In genomic region chr12:2925322-2925995, GRCh38 we compare ENCODE assay signal across 19 cellular contexts. TPM values are rescaled to one million over a fixed set of nuclear protein-coding genes. Genes with fewer than 3 reads are reported as not detected.
DNase-seq lines count a peak whose midpoint lies in the region; ATAC-seq and TF ChIP-seq lines count a peak whose summit lies in the region.
"Had no signal": no experiment of that assay in that cellular context is flagged by ENCODE, and none has a peak within 500 bp of the region (broad histone marks: within the 10 kb centered on the region; RNA-seq: fewer than 3 reads in every experiment).

No MANE protein-coding gene starts in this region.

- H3K4me3 ChIP-seq in adipocyte (ENCODE audit: low read length) (no peak overlapping the region), mesenchymal stem cell (ENCODE audit: insufficient read depth in 1 of 2, low read depth in 1 of 2, low read length in 2 of 2) (peak overlapping the region in 1 of 2 experiments; percentile 61), smooth muscle cell (no peak overlapping the region), prostate gland (no peak overlapping the region)
- H3K4me3 ChIP-seq: BLaER1 treated with 17β-estradiol and CSF1 and Interleukin-3, amounts not matched to agents 10 nM and 100 nM; thyroid gland had no signal

- peaks cover 10% of the 10 kb centered on the region for H3K36me3 Mint-ChIP-seq in activated naive CD8-positive, alpha-beta T cell treated with anti-CD3 and anti-CD28 coated beads, Interleukin-2, amount 50 U/mL, for 24 hours (ENCODE audit: low read depth)

- no peak overlapping the region for H4K91ac ChIP-seq in mesenchymal stem cell (ENCODE audit: low read length)

- DNase-seq in EL, result peak; percentile 25
- DNase-seq in HPDE6-E6E7 (ENCODE audit: extremely low spot score), result peak; percentile 13
- DNase-seq in adipocyte (ENCODE audit: low read depth), result peak; percentile 5
- DNase-seq in mesenchymal stem cell, result no peak
- no peak for DNase-seq in NCI-H146 treated with DMSO at 0.1 percent for 48 hours (lab: John Stamatoyannopoulos, UW; ENCODE audit: unreplicated experiment)
- no peak for DNase-seq in activated naive CD8-positive, alpha-beta T cell treated with anti-CD3 and anti-CD28 coated beads, Interleukin-2, amount 50 U/mL, for 24 hours
- no peak for DNase-seq in smooth muscle cell (lab: John Stamatoyannopoulos, UW; ENCODE audit: unreplicated experiment)
- no peak for DNase-seq in prostate gland (ENCODE audit: low spot score)
- DNase-seq: activated CD4-positive, alpha-beta memory T cell treated with anti-CD3 and anti-CD28 coated beads, Interleukin-2, amount 10 ng/mL, durations not matched to agents 7 days and 5 days; activated gamma-delta T cell treated with Interleukin-2 at 50 U/mL for 16 hours; DND-41; effector CD4-positive, alpha-beta T cell; immature natural killer cell; Kasumi-1; NCI-H2081; SHP77; stimulated activated CD4-positive, alpha-beta T cell treated with anti-CD3 and anti-CD28 coated beads, Interleukin-15, amount 100 ng/mL, for 24 hours; thyroid gland had no signal

- H3K9me3 ChIP-seq in adipocyte (ENCODE audit: control insufficient read depth, low read length) (no peaks in the 10 kb centered on the region), mesenchymal stem cell (ENCODE audit: control insufficient read depth, low read length) (no peaks in the 10 kb centered on the region), smooth muscle cell (replicated peaks; ENCODE audit: low read depth) (no peaks in the 10 kb centered on the region), prostate gland (no peaks in the 10 kb centered on the region)
- H3K9me3 ChIP-seq: BLaER1 treated with 17β-estradiol and CSF1 and Interleukin-3, amounts not matched to agents 10 nM and 100 nM; thyroid gland had no signal

- H3K79me1 ChIP-seq in mesenchymal stem cell (replicated peaks; ENCODE audit: low read length, poor library complexity, severe bottlenecking), result peaks cover 23% of the 10 kb centered on the region

- no peaks in the 10 kb centered on the region for H3K4me1 ChIP-seq in adipocyte (ENCODE audit: control insufficient read depth, insufficient read depth, low read length)
- peaks cover 1% of the 10 kb centered on the region for H3K4me1 ChIP-seq in mesenchymal stem cell (ENCODE audit: control insufficient read depth, insufficient read depth, low read depth, low read length)
- no peaks in the 10 kb centered on the region for H3K4me1 ChIP-seq in smooth muscle cell (ENCODE audit: low read depth)
- H3K4me1 ChIP-seq in prostate gland (replicated peaks), result no peaks in the 10 kb centered on the region
- H3K4me1 ChIP-seq: BLaER1 treated with 17β-estradiol and CSF1 and Interleukin-3, amounts not matched to agents 10 nM and 100 nM had no signal

- H2BK5ac ChIP-seq in mesenchymal stem cell (ENCODE audit: low read depth, low read length, poor library complexity, severe bottlenecking), result no peak overlapping the region

- H3K27ac ChIP-seq in mesenchymal stem cell (ENCODE audit: low read length, poor library complexity, severe bottlenecking), result no peak overlapping the region
- no peak overlapping the region for H3K27ac ChIP-seq in smooth muscle cell (ENCODE audit: low read depth)
- no peak overlapping the region for H3K27ac ChIP-seq in prostate gland
- H3K27ac ChIP-seq: BLaER1 treated with 17β-estradiol and CSF1 and Interleukin-3, amounts not matched to agents 10 nM and 100 nM; thyroid gland had no signal

- H4K8ac ChIP-seq in mesenchymal stem cell (ENCODE audit: low read length), result no peak overlapping the region

- no peak overlapping the region for H3K27ac Mint-ChIP-seq in activated naive CD8-positive, alpha-beta T cell treated with anti-CD3 and anti-CD28 coated beads, Interleukin-2, amount 50 U/mL, for 24 hours
- H3K27ac Mint-ChIP-seq: activated CD4-positive, alpha-beta memory T cell treated with anti-CD3 and anti-CD28 coated beads, Interleukin-2, amount 10 ng/mL, durations not matched to agents 7 days and 5 days had no signal

- H2BK120ac ChIP-seq in mesenchymal stem cell (ENCODE audit: low read depth, low read length), result no peak overlapping the region

- H3K18ac ChIP-seq in mesenchymal stem cell (ENCODE audit: low read depth in 1 of 2, low read length in 2 of 2), result no peak overlapping the region

- no peak overlapping the region for H3K4me2 ChIP-seq in mesenchymal stem cell (ENCODE audit: low read length, poor library complexity, severe bottlenecking)
- no peak overlapping the region for H3K4me2 ChIP-seq in smooth muscle cell
- H3K4me2 ChIP-seq: BLaER1 treated with 17β-estradiol and CSF1 and Interleukin-3, amounts not matched to agents 10 nM and 100 nM had no signal

- H2AFZ ChIP-seq in mesenchymal stem cell (ENCODE audit: low read depth, low read length) (no peak overlapping the region), smooth muscle cell (ENCODE audit: low read depth) (no peak overlapping the region)

- H3K9ac ChIP-seq in adipocyte (ENCODE audit: low read length) (no peak overlapping the region), mesenchymal stem cell (ENCODE audit: low read length) (peak overlapping the region; percentile 61), smooth muscle cell (ENCODE audit: low read depth) (no peak overlapping the region)
- H3K9ac ChIP-seq: BLaER1 treated with 17β-estradiol and CSF1 and Interleukin-3, amounts not matched to agents 10 nM and 100 nM had no signal

- H4K20me1 ChIP-seq in smooth muscle cell (ENCODE audit: low read depth), result peaks cover 42% of the 10 kb centered on the region
- H4K20me1 ChIP-seq: BLaER1 treated with 17β-estradiol and CSF1 and Interleukin-3, amounts not matched to agents 10 nM and 100 nM had no signal

- no peak overlapping the region for H2AK5ac ChIP-seq in mesenchymal stem cell (ENCODE audit: low read length, severe bottlenecking)

- no peaks in the 10 kb centered on the region for H3K27me3 Mint-ChIP-seq in activated naive CD8-positive, alpha-beta T cell treated with anti-CD3 and anti-CD28 coated beads, Interleukin-2, amount 50 U/mL, for 24 hours
- H3K27me3 Mint-ChIP-seq: activated CD4-positive, alpha-beta memory T cell treated with anti-CD3 and anti-CD28 coated beads, Interleukin-2, amount 10 ng/mL, durations not matched to agents 7 days and 5 days had no signal

- no peak overlapping the region for H3K23ac ChIP-seq in mesenchymal stem cell (ENCODE audit: low read length in 2 of 2)

- H3K27me3 ChIP-seq in adipocyte (replicated peaks; ENCODE audit: control insufficient read depth, insufficient read depth, low read length), result no peaks in the 10 kb centered on the region
- no peaks in the 10 kb centered on the region for H3K27me3 ChIP-seq in mesenchymal stem cell (ENCODE audit: control insufficient read depth in 1 of 2, insufficient read depth in 1 of 2, low read length in 2 of 2)
- H3K27me3 ChIP-seq in smooth muscle cell (ENCODE audit: low read depth), result no peaks in the 10 kb centered on the region
- no peaks in the 10 kb centered on the region for H3K27me3 ChIP-seq in prostate gland (replicated peaks; ENCODE audit: insufficient read depth)
- H3K27me3 ChIP-seq: BLaER1 treated with 17β-estradiol and CSF1 and Interleukin-3, amounts not matched to agents 10 nM and 100 nM; thyroid gland had no signal

- H3K79me2 ChIP-seq in smooth muscle cell (ENCODE audit: low read depth), result no peaks in the 10 kb centered on the region

- peaks cover 58% of the 10 kb centered on the region for H3K36me3 ChIP-seq in adipocyte (ENCODE audit: control insufficient read depth, insufficient read depth, low read length, severe bottlenecking)
- peaks cover 39 to 74% of the 10 kb centered on the region in 2 experiments for H3K36me3 ChIP-seq in mesenchymal stem cell (ENCODE audit: control insufficient read depth in 1 of 2, insufficient read depth in 2 of 2, low read depth in 1 of 2, low read length in 2 of 2)
- peaks cover 29% of the 10 kb centered on the region for H3K36me3 ChIP-seq in smooth muscle cell (ENCODE audit: low read depth)
- H3K36me3 ChIP-seq in prostate gland, result peaks cover 0 to 5% of the 10 kb centered on the region in 2 donors

- H3F3A ChIP-seq in smooth muscle cell (ENCODE audit: low read depth), result no peaks in the 10 kb centered on the region

- no peak overlapping the region for H3K14ac ChIP-seq in mesenchymal stem cell (ENCODE audit: low read length in 2 of 2)

- H2BK12ac ChIP-seq in mesenchymal stem cell (ENCODE audit: low read length in 2 of 2), result no peak overlapping the region

- 83% methylated on average over 4 of the region's 6 CpGs for WGBS in mesenchymal stem cell
- WGBS in smooth muscle cell (ENCODE audit: low lambda C conversion rate), result 79% methylated on average over 6 of the region's 6 CpGs
- WGBS in prostate gland, result 48% methylated on average over 6 of the region's 6 CpGs

- no peaks in the 10 kb centered on the region for H3K9me3 Mint-ChIP-seq in activated naive CD8-positive, alpha-beta T cell treated with anti-CD3 and anti-CD28 coated beads, Interleukin-2, amount 50 U/mL, for 24 hours
- H3K9me3 Mint-ChIP-seq: activated CD4-positive, alpha-beta memory T cell treated with anti-CD3 and anti-CD28 coated beads, Interleukin-2, amount 10 ng/mL, durations not matched to agents 7 days and 5 days; immature natural killer cell had no signal

- TF ChIP-seq CTCF in smooth muscle cell (IDR thresholded peaks at IDR 0.05; ENCODE audit: borderline replicate concordance, insufficient read depth, poor library complexity, severe bottlenecking) (no peak), prostate gland (IDR thresholded peaks at IDR 0.05) (no peak)

- no peak overlapping the region for H2BK15ac ChIP-seq in mesenchymal stem cell (ENCODE audit: low read depth, poor library complexity, severe bottlenecking)

- H3K4me3 Mint-ChIP-seq in activated naive CD8-positive, alpha-beta T cell treated with anti-CD3 and anti-CD28 coated beads, Interleukin-2, amount 50 U/mL, for 24 hours, result no peak overlapping the region
- H3K4me3 Mint-ChIP-seq: activated CD4-positive, alpha-beta memory T cell treated with anti-CD3 and anti-CD28 coated beads, Interleukin-2, amount 10 ng/mL, durations not matched to agents 7 days and 5 days; immature natural killer cell had no signal

- ATAC-seq in activated naive CD8-positive, alpha-beta T cell treated with anti-CD3 and anti-CD28 coated beads, Interleukin-2, amount 50 U/mL, for 24 hours, result no peak

- H3K4ac ChIP-seq in mesenchymal stem cell (ENCODE audit: low read depth in 1 of 2, low read length in 2 of 2), result no peak overlapping the region

- intact Hi-C loops in prostate gland (cut with DNase I), result no loop called here

- peaks cover 4% of the 10 kb centered on the region for H3K4me1 Mint-ChIP-seq in activated naive CD8-positive, alpha-beta T cell treated with anti-CD3 and anti-CD28 coated beads, Interleukin-2, amount 50 U/mL, for 24 hours
- H3K4me1 Mint-ChIP-seq: immature natural killer cell had no signal

- no peak for TF ChIP-seq POLR2A in prostate gland (IDR thresholded peaks at IDR 0.05)

RNA-seq across cellular contexts. Expression of gene TEAD4, which starts 33.7 kb away (rescaled TPM):
- polyA plus RNA-seq in mesenchymal stem cell (2013, experiment 1 of 2), result 16.1 TPM
- 16.1 TPM for polyA plus RNA-seq in mesenchymal stem cell (2013, experiment 2 of 2)
- 12.0 and 14.3 TPM in 2 replicates for total RNA-seq in smooth muscle cell
- 12.0 and 12.7 TPM in 2 replicates for polyA plus RNA-seq in smooth muscle cell
- 10 to 100 TPM in 1 of 2 donors, 1 to 10 TPM in 1; 9.9 to 20.9 TPM for total RNA-seq in prostate gland
- polyA plus RNA-seq: immature natural killer cell had no signal

RNA-seq across cellular contexts. Expression of gene TULP3, which starts 34.8 kb away (rescaled TPM):
- polyA plus RNA-seq in mesenchymal stem cell (2013, experiment 1 of 2), result 44.7 TPM
- 44.0 TPM for polyA plus RNA-seq in mesenchymal stem cell (2013, experiment 2 of 2)
- total RNA-seq in smooth muscle cell, result 39.4 and 40.6 TPM in 2 replicates
- 33.7 and 40.0 TPM in 2 replicates for polyA plus RNA-seq in smooth muscle cell
- 10 to 100 TPM; 15.2 to 22.2 TPM for total RNA-seq in prostate gland

RNA-seq across cellular contexts. Expression of gene RHNO1, which starts 48.4 kb away (rescaled TPM):
- 40.6 TPM for polyA plus RNA-seq in mesenchymal stem cell (2013, experiment 1 of 2)
- 39.7 TPM for polyA plus RNA-seq in mesenchymal stem cell (2013, experiment 2 of 2)
- total RNA-seq in smooth muscle cell (20.5 and 22.6 TPM in 2 replicates), prostate gland (10 to 100 TPM; 26.5 to 29.1 TPM)
- polyA plus RNA-seq in smooth muscle cell, result 23.4 and 29.7 TPM in 2 replicates

RNA-seq across cellular contexts. Expression of gene FOXM1, which starts 48.5 kb away (rescaled TPM):
- polyA plus RNA-seq in mesenchymal stem cell (2013, experiment 1 of 2), result 13.5 TPM
- 12.7 TPM for polyA plus RNA-seq in mesenchymal stem cell (2013, experiment 2 of 2)
- total RNA-seq in smooth muscle cell, result 2.3 and 3.7 TPM in 2 replicates
- 8.1 and 9.6 TPM in 2 replicates for polyA plus RNA-seq in smooth muscle cell
- 10 to 100 TPM in 1 of 2 donors, 1 to 10 TPM in 1; 1.2 to 10.8 TPM for total RNA-seq in prostate gland

Comparison
In these comparisons a context has a peak if more than half of its experiments do, and no peak if none do; other contexts are left out.
1. DNase-seq: peak in EL (single experiment), HPDE6-E6E7 (single experiment) and adipocyte (single experiment); none in mesenchymal stem cell (single experiment), NCI-H146 treated with DMSO at 0.1 percent for 48 hours (single experiment), activated naive CD8-positive, alpha-beta T cell treated with anti-CD3 and anti-CD28 coated beads, Interleukin-2, amount 50 U/mL, for 24 hours (single experiment), smooth muscle cell (single experiment) and prostate gland (single experiment).